Comparison of ENCODE assay signal across 9 cellular contexts in genomic region chr16:49754495-49755290, GRCh38.
DNase-seq lines count a peak whose midpoint lies in the region; ATAC-seq and TF ChIP-seq lines count a peak whose summit lies in the region.
"Had no signal": no experiment of that assay in that cellular context is flagged by ENCODE, and none has a peak within 500 bp of the region (broad histone marks: within the 10 kb centered on the region; RNA-seq: fewer than 3 reads in every experiment).

No MANE protein-coding gene starts in this region.

- no peak overlapping the region for H3K27ac ChIP-seq in cardiac muscle cell

- no peaks in the 10 kb centered on the region for H3K36me3 ChIP-seq in BE2C
- no peaks in the 10 kb centered on the region for H3K36me3 ChIP-seq in cardiac muscle cell

- no peak for DNase-seq in BE2C
- DNase-seq in RPMI7951 (ENCODE audit: low read depth) = peak; percentile 8
- DNase-seq in cardiac muscle cell (ENCODE audit: low read depth in 1 of 2, low spot score in 1 of 2) = peak; percentile 37 to 62
- DNase-seq in omental fat pad (ENCODE audit: low spot score) = no peak
- no peak for DNase-seq in DMS 273 treated with DMSO at 0.1 percent for 48 hours (lab: John Stamatoyannopoulos, UW)
- DNase-seq: NCI-H2227 treated with DMSO at 0.1 percent for 48 hours had no signal

- no peaks in the 10 kb centered on the region for H3K27me3 ChIP-seq in BE2C
- H3K27me3 ChIP-seq in cardiac muscle cell = no peaks in the 10 kb centered on the region

- H3K9me3 ChIP-seq in BE2C = no peaks in the 10 kb centered on the region
- no peaks in the 10 kb centered on the region for H3K9me3 ChIP-seq in cardiac muscle cell (ENCODE audit: low read depth)

- TF ChIP-seq CTCF in BE2C (IDR thresholded peaks at IDR 0.05; ENCODE audit: low read depth, low read length) (no peak), cardiac muscle cell (IDR thresholded peaks at IDR 0.05; ENCODE audit: low read depth, low read length) (no peak), omental fat pad (IDR thresholded peaks at IDR 0.05) (no peak)

- ATAC-seq in omental fat pad (ENCODE audit: low FRiP score) (peak; percentile 52), GM18873 (IDR thresholded peaks at IDR 0.05; ENCODE audit: low FRiP score, unreplicated experiment) (no peak), HG03442 (IDR thresholded peaks at IDR 0.05; ENCODE audit: unreplicated experiment) (no peak), HG03469 (IDR thresholded peaks at IDR 0.05; ENCODE audit: unreplicated experiment) (no peak)

- H3K4me1 ChIP-seq in BE2C (peaks cover 22% of the 10 kb centered on the region), cardiac muscle cell (ENCODE audit: low read depth) (peaks cover 7% of the 10 kb centered on the region)

- peak overlapping the region; percentile 46 for H3K4me3 ChIP-seq in BE2C (ENCODE audit: low read depth, low read length)
- H3K4me3 ChIP-seq in cardiac muscle cell = peak overlapping the region; percentile 21

Comparison
In these comparisons a context has a peak if more than half of its experiments do, and no peak if none do; other contexts are left out.
1. DNase-seq: peak in RPMI7951 (single experiment) and cardiac muscle cell (2 of 2); none in BE2C (single experiment), omental fat pad (single experiment) and DMS 273 treated with DMSO at 0.1 percent for 48 hours (single experiment).